ENCODE assay signal across 12 cellular contexts in genomic region chr12:96132819-96133218, GRCh38.
A peak's percentile ranks its signal among the peaks of the same experiment; 100 is the strongest.
DNase-seq lines count a peak whose midpoint lies in the region; ATAC-seq and TF ChIP-seq lines count a peak whose summit lies in the region.
"Had no signal": no experiment of that assay in that cellular context is flagged by ENCODE, and none has a peak within 500 bp of the region (broad histone marks: within the 10 kb centered on the region; RNA-seq: fewer than 3 reads in every experiment).

No MANE protein-coding gene starts in this region.

- H3K9me3 ChIP-seq in breast epithelium (no peaks in the 10 kb centered on the region), transverse colon (no peaks in the 10 kb centered on the region)
- H3K9me3 ChIP-seq: suprapubic skin had no signal

- in situ Hi-C loops in transverse colon (cut with MboI; ENCODE audit: low pct_ligation_motif_present in 1 of 4, low pct_unique_long_range_greater_than_20kb in 1 of 4, low sequenced_read_pairs in 3 of 4) = no loop called here

- ATAC-seq in HG02642 (IDR thresholded peaks at IDR 0.05; ENCODE audit: poor library complexity, unreplicated experiment) = no peak

- H3K36me3 Mint-ChIP-seq in MCF 10A (ENCODE audit: insufficient read depth, unreplicated experiment) = peaks cover 5% of the 10 kb centered on the region
- H3K36me3 Mint-ChIP-seq: memory B cell had no signal

- no peaks in the 10 kb centered on the region for H3K9me3 Mint-ChIP-seq in MCF 10A (ENCODE audit: unreplicated experiment)
- H3K9me3 Mint-ChIP-seq: memory B cell had no signal

- TF ChIP-seq EP300 in transverse colon (IDR thresholded peaks at IDR 0.05; ENCODE audit: low read depth) = no peak

- BruUV-seq in MCF 10A (replicated peaks; lab: Mats Ljungman, UMichigan) = no TSS peak

- no peak overlapping the region for H3K27ac ChIP-seq in breast epithelium
- H3K27ac ChIP-seq in transverse colon = no peak overlapping the region
- no peak overlapping the region for H3K27ac ChIP-seq in coronary artery
- H3K27ac ChIP-seq: suprapubic skin had no signal

- H3K4me1 ChIP-seq in breast epithelium = no peaks in the 10 kb centered on the region
- no peaks in the 10 kb centered on the region for H3K4me1 ChIP-seq in transverse colon
- H3K4me1 ChIP-seq: suprapubic skin had no signal

- H3K4me3 ChIP-seq in breast epithelium (no peak overlapping the region), transverse colon (no peak overlapping the region), coronary artery (no peak overlapping the region)
- H3K4me3 ChIP-seq: suprapubic skin had no signal

- peak; percentile 42 for DNase-seq in MCF 10A (ENCODE audit: unreplicated experiment)
- DNase-seq in breast epithelium (ENCODE audit: low spot score in 2 of 2) = no peak
- peak; percentile 68 for DNase-seq in NCI-H69 (lab: John Stamatoyannopoulos, UW)
- DNase-seq in cerebellar cortex (ENCODE audit: low spot score) = peak; percentile 42
- DNase-seq in transverse colon = peak; percentile 23
- DNase-seq in activated effector memory CD4-positive, alpha-beta T cell treated with anti-CD3 and anti-CD28 coated beads, Interleukin-2, amount 50 U/mL, for 16 hours = no peak
- no peak for DNase-seq in coronary artery (ENCODE audit: low spot score)
- DNase-seq: activated T-cell treated with anti-CD3 and anti-CD28 coated beads, Interleukin-2, amount 50 U/mL, for 48 hours; effector memory CD4-positive, alpha-beta T cell had no signal

- H3K36me3 ChIP-seq in breast epithelium (no peaks in the 10 kb centered on the region), transverse colon (no peaks in the 10 kb centered on the region)
- H3K36me3 ChIP-seq: suprapubic skin had no signal

- intact Hi-C loops in MCF 10A (cut with micrococcal nuclease) = loop anchor here (1.0 kb wide), 1 partner anchor 71 kb away; no protein-coding TSS in a partner anchor
- intact Hi-C loops in breast epithelium (cut with DNase I; ENCODE audit: low total_unique reads) = loop anchor here (5.0 kb wide), 1 partner anchor 1109 kb away; no protein-coding TSS in a partner anchor
- intact Hi-C loops in transverse colon (cut with DNase I; ENCODE audit: low total_unique reads) = no loop called here

- no peak overlapping the region for H3K4me3 Mint-ChIP-seq in MCF 10A (ENCODE audit: unreplicated experiment)
- H3K4me3 Mint-ChIP-seq: memory B cell had no signal

- TF ChIP-seq CTCF in MCF 10A (IDR thresholded peaks at IDR 0.05; ENCODE audit: unreplicated experiment) (no peak), breast epithelium (IDR thresholded peaks at IDR 0.05) (no peak), transverse colon (IDR thresholded peaks at IDR 0.05) (peak in 2 of 5 experiments; percentile 14 to 24), coronary artery (IDR thresholded peaks at IDR 0.05) (no peak)

- H3K4me1 Mint-ChIP-seq in MCF 10A (ENCODE audit: insufficient read depth, unreplicated experiment) = peaks cover 7% of the 10 kb centered on the region

- CTCF ChIA-PET in MCF 10A (lab: Yijun Ruan, JAX) = interaction anchor here (0.6 to 1.1 kb wide), 8 partner anchors 11 to 1215 kb away, joined by 3 read pairs; no protein-coding TSS in a partner anchor

- WGBS in transverse colon (ENCODE audit: low coverage in 1 of 2), 2 donors = 89% methylated on average over 4 of the region's 4 CpGs; no CpG with 5 or more reads in 1 of the 2 donors

- H3K27ac Mint-ChIP-seq in MCF 10A (ENCODE audit: low read depth, unreplicated experiment) = no peak overlapping the region
- H3K27ac Mint-ChIP-seq: memory B cell had no signal

- H3K27me3 ChIP-seq in breast epithelium (no peaks in the 10 kb centered on the region), transverse colon (peaks cover 3% of the 10 kb centered on the region)
- H3K27me3 ChIP-seq: suprapubic skin had no signal

- POLR2A ChIA-PET in MCF 10A (lab: Yijun Ruan, JAX) = no interaction called here

- peaks cover 16% of the 10 kb centered on the region for H3K27me3 Mint-ChIP-seq in MCF 10A (ENCODE audit: insufficient read depth, unreplicated experiment)

- TF ChIP-seq POLR2A in breast epithelium (IDR thresholded peaks at IDR 0.05) (no peak), transverse colon (IDR thresholded peaks at IDR 0.05) (no peak)

Comparison
In these comparisons a context has a peak if more than half of its experiments do, and no peak if none do; other contexts are left out.
1. DNase-seq: peak in MCF 10A (single experiment), NCI-H69 (single experiment), cerebellar cortex (single experiment) and transverse colon (single experiment); none in breast epithelium (0 of 2), activated effector memory CD4-positive, alpha-beta T cell treated with anti-CD3 and anti-CD28 coated beads, Interleukin-2, amount 50 U/mL, for 16 hours (single experiment) and coronary artery (single experiment).